In genomic region chr18:36195427-36196122, GRCh38 we compare ENCODE assay signal across 2 cellular contexts.
TF ChIP-seq lines count a peak whose summit lies in the region.

No MANE protein-coding gene starts in this region.

TF ChIP-seq in liver, 16 proteins besides CTCF, POLR2A, EP300 and RAD21 (continued from another document):
- TF ChIP-seq TAF1 (conservative IDR thresholded peaks at IDR 0.05) (no peak), SP1 (IDR thresholded peaks at IDR 0.05) (peak; percentile 47)
TF ChIP-seq in liver: peak in this region for 3.

TF ChIP-seq in WTC11, 78 proteins besides CTCF, POLR2A, EP300 and RAD21 (continued from another document):
- TF ChIP-seq, protein P1, sequence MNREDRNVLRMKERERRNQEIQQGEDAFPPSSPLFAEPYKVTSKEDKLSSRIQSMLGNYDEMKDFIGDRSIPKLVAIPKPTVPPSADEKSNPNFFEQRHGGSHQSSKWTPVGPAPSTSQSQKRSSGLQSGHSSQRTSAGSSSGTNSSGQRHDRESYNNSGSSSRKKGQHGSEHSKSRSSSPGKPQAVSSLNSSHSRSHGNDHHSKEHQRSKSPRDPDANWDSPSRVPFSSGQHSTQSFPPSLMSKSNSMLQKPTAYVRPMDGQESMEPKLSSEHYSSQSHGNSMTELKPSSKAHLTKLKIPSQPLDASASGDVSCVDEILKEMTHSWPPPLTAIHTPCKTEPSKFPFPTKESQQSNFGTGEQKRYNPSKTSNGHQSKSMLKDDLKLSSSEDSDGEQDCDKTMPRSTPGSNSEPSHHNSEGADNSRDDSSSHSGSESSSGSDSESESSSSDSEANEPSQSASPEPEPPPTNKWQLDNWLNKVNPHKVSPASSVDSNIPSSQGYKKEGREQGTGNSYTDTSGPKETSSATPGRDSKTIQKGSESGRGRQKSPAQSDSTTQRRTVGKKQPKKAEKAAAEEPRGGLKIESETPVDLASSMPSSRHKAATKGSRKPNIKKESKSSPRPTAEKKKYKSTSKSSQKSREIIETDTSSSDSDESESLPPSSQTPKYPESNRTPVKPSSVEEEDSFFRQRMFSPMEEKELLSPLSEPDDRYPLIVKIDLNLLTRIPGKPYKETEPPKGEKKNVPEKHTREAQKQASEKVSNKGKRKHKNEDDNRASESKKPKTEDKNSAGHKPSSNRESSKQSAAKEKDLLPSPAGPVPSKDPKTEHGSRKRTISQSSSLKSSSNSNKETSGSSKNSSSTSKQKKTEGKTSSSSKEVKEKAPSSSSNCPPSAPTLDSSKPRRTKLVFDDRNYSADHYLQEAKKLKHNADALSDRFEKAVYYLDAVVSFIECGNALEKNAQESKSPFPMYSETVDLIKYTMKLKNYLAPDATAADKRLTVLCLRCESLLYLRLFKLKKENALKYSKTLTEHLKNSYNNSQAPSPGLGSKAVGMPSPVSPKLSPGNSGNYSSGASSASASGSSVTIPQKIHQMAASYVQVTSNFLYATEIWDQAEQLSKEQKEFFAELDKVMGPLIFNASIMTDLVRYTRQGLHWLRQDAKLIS (CRISPR knock-in tag; IDR thresholded peaks at IDR 0.05; ENCODE audit: borderline replicate concordance), result no peak
- TF ChIP-seq GABPB1 (CRISPR knock-in tag; IDR thresholded peaks at IDR 0.05) (no peak), SOX15 (CRISPR knock-in tag; IDR thresholded peaks at IDR 0.05) (no peak), TP53 (CRISPR knock-in tag; IDR thresholded peaks at IDR 0.05) (no peak)
